Comparison of ENCODE assay signal across 8 cellular contexts in the genomic region with DNA sequence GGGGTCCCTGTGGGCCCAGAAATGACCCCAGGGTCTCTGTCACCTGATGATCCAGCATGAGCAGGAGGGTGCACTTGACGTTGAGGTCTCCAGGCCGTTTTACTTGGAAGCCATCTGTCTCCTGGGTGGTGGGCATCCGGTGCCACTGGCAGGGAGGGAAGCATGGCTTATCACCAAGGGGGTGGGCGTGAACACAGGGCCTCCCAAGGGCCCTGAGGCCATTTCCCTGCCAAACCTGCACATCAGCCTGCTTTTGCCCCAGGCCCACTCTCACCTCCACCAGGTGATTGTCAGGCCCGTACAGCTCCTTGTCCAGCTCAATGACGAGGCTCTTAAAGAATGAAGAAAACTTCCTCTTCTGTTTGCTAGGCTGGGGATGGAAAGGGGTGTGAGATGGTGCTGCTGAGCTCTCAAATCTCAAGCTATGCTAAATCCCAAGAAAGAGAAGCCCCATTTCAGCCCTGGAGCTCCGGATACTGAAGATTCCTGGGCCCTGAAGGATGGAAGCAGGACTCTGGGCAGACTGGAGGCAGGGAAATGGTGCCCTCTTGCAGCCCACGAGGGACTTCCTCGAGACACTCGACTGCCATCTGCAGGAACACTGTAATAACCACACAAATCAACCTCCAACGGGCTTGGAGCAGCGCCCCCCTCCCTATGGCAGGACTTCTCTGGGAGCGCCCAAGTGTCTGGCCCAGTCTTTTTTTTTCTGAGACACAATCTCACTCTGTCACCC. TPM values are rescaled to one million over a fixed set of nuclear protein-coding genes. Genes with fewer than 3 reads are reported as not detected.
DNase-seq lines count a peak whose midpoint lies in the region; ATAC-seq and TF ChIP-seq lines count a peak whose summit lies in the region.

No MANE protein-coding gene starts in this region.

- no peak overlapping the region for H3K23ac ChIP-seq in mesenchymal stem cell (ENCODE audit: low read length in 2 of 2)

- H2BK12ac ChIP-seq in mesenchymal stem cell (ENCODE audit: low read length in 2 of 2): no peak overlapping the region

- H3K4me2 ChIP-seq in mesenchymal stem cell (ENCODE audit: low read length, poor library complexity, severe bottlenecking): no peak overlapping the region

- H3K27me3 ChIP-seq in mesenchymal stem cell (ENCODE audit: control insufficient read depth in 1 of 2, insufficient read depth in 1 of 2, low read length in 2 of 2): no peaks in the 10 kb centered on the region
- no peaks in the 10 kb centered on the region for H3K27me3 ChIP-seq in thyroid gland

- no peak overlapping the region for H3K27ac ChIP-seq in mesenchymal stem cell (ENCODE audit: low read length, poor library complexity, severe bottlenecking)
- H3K27ac ChIP-seq in thyroid gland: peak overlapping the region; percentile 24 to 56 (median 33)

- peak overlapping the region; percentile 79 for H3K27ac Mint-ChIP-seq in WTC11
- H3K27ac Mint-ChIP-seq in dendritic cell treated with granulocyte-macrophage colony-stimulating factor and Interleukin-4, amounts not matched to agents 40 ng/mL and 50 ng/mL, for 4 days: peak overlapping the region; percentile 69

- no peak overlapping the region for H3K14ac ChIP-seq in mesenchymal stem cell (ENCODE audit: low read length in 2 of 2)

- TF ChIP-seq POLR2A in thyroid gland (IDR thresholded peaks at IDR 0.05): no peak

- peaks cover 22% of the 10 kb centered on the region for H3K4me1 ChIP-seq in mesenchymal stem cell (ENCODE audit: control insufficient read depth, insufficient read depth, low read depth, low read length)
- H3K4me1 ChIP-seq in thyroid gland: peaks cover 27 to 37% of the 10 kb centered on the region in 2 donors

- peak; percentile 11 for DNase-seq in NCI-H2029 (lab: John Stamatoyannopoulos, UW)
- no peak for DNase-seq in NCI-H2029 treated with DMSO at 0.1 percent for 48 hours (lab: John Stamatoyannopoulos, UW)
- DNase-seq in NCI-H226: peak; percentile 68
- DNase-seq in WTC11 (ENCODE audit: low spot score): peak; percentile 70
- peak; percentile 89 for DNase-seq in mesenchymal stem cell
- peak; percentile 88 to 89 for DNase-seq in thyroid gland

- H3K4me3 Mint-ChIP-seq in WTC11: no peak overlapping the region
- H3K4me3 Mint-ChIP-seq in dendritic cell treated with granulocyte-macrophage colony-stimulating factor and Interleukin-4, amounts not matched to agents 40 ng/mL and 50 ng/mL, for 4 days: no peak overlapping the region

- no peak overlapping the region for H3K18ac ChIP-seq in mesenchymal stem cell (ENCODE audit: low read depth in 1 of 2, low read length in 2 of 2)

- H3K4me3 ChIP-seq in mesenchymal stem cell (ENCODE audit: insufficient read depth in 1 of 2, low read depth in 1 of 2, low read length in 2 of 2) (no peak overlapping the region), thyroid gland (replicated peaks in 1 of 3) (no peak overlapping the region)

- H3K9me3 Mint-ChIP-seq in WTC11: no peaks in the 10 kb centered on the region
- no peaks in the 10 kb centered on the region for H3K9me3 Mint-ChIP-seq in dendritic cell treated with granulocyte-macrophage colony-stimulating factor and Interleukin-4, amounts not matched to agents 40 ng/mL and 50 ng/mL, for 4 days

- no peak overlapping the region for H2AK5ac ChIP-seq in mesenchymal stem cell (ENCODE audit: low read length, severe bottlenecking)

- H3K36me3 Mint-ChIP-seq in WTC11: peaks cover 61% of the 10 kb centered on the region
- H3K36me3 Mint-ChIP-seq in dendritic cell treated with granulocyte-macrophage colony-stimulating factor and Interleukin-4, amounts not matched to agents 40 ng/mL and 50 ng/mL, for 4 days (ENCODE audit: low read depth): peaks cover 93% of the 10 kb centered on the region

- H3K79me1 ChIP-seq in mesenchymal stem cell (replicated peaks; ENCODE audit: low read length, poor library complexity, severe bottlenecking): peaks cover 62% of the 10 kb centered on the region

- H2BK120ac ChIP-seq in mesenchymal stem cell (ENCODE audit: low read depth, low read length): no peak overlapping the region

- no peak overlapping the region for H2BK15ac ChIP-seq in mesenchymal stem cell (ENCODE audit: low read depth, poor library complexity, severe bottlenecking)

- ATAC-seq in HG02852 (IDR thresholded peaks at IDR 0.05; ENCODE audit: unreplicated experiment) (peak; percentile 61), WTC11 (peak; percentile 74)

- H3K9ac ChIP-seq in mesenchymal stem cell (ENCODE audit: low read length): peak overlapping the region; percentile 27

- intact Hi-C loops in dendritic cell treated with granulocyte-macrophage colony-stimulating factor and Interleukin-4, amounts not matched to agents 40 ng/mL and 50 ng/mL, for 4 days (cut with micrococcal nuclease): no loop called here
- intact Hi-C loops in thyroid gland (cut with DNase I): loop anchor here (5.0 kb wide), 1 partner anchor 62 kb away; a partner anchor contains a TSS

- peaks cover 23% of the 10 kb centered on the region for H3K4me1 Mint-ChIP-seq in WTC11
- H3K4me1 Mint-ChIP-seq in dendritic cell treated with granulocyte-macrophage colony-stimulating factor and Interleukin-4, amounts not matched to agents 40 ng/mL and 50 ng/mL, for 4 days (ENCODE audit: low read depth): peaks cover 49% of the 10 kb centered on the region

- H3K4ac ChIP-seq in mesenchymal stem cell (ENCODE audit: low read depth in 1 of 2, low read length in 2 of 2): no peak overlapping the region

- peak; percentile 18; the same call in 1 of the 2 replicates for TF ChIP-seq CTCF in WTC11 (IDR thresholded peaks at IDR 0.05)
- TF ChIP-seq CTCF in thyroid gland (IDR thresholded peaks at IDR 0.05): peak in 5 of 6 experiments; percentile 30 to 62 (median 44)

- H2BK5ac ChIP-seq in mesenchymal stem cell (ENCODE audit: low read depth, low read length, poor library complexity, severe bottlenecking): no peak overlapping the region

- no peak overlapping the region for H2AFZ ChIP-seq in mesenchymal stem cell (ENCODE audit: low read depth, low read length)

- H3K9me3 ChIP-seq in mesenchymal stem cell (ENCODE audit: control insufficient read depth, low read length) (no peaks in the 10 kb centered on the region), thyroid gland (no peaks in the 10 kb centered on the region)

- no peaks in the 10 kb centered on the region for H3K27me3 Mint-ChIP-seq in WTC11 (ENCODE audit: low read depth)
- no peaks in the 10 kb centered on the region for H3K27me3 Mint-ChIP-seq in dendritic cell treated with granulocyte-macrophage colony-stimulating factor and Interleukin-4, amounts not matched to agents 40 ng/mL and 50 ng/mL, for 4 days

- H3K36me3 ChIP-seq in mesenchymal stem cell (ENCODE audit: control insufficient read depth in 1 of 2, insufficient read depth in 2 of 2, low read depth in 1 of 2, low read length in 2 of 2) (peaks cover 79 to 84% of the 10 kb centered on the region in 2 experiments), thyroid gland (peaks cover 66 to 70% of the 10 kb centered on the region in 2 donors)

- H4K91ac ChIP-seq in mesenchymal stem cell (ENCODE audit: low read length): no peak overlapping the region

- 45% methylated on average over 11 of the region's 13 CpGs for WGBS in mesenchymal stem cell
- WGBS in thyroid gland, 2 donors: 40 to 50% methylated on average over 10 to 13 of the region's 13 CpGs

- POLR2A ChIA-PET in WTC11 (lab: Charles Lee): no interaction called here

- CTCF ChIA-PET in WTC11 (lab: Charles Lee): interaction anchor here (0.7 to 1.5 kb wide), 4 partner anchors 8 to 16 kb away, joined by 4 to 6 read pairs (median 4); a partner anchor contains a TSS

- H4K8ac ChIP-seq in mesenchymal stem cell (ENCODE audit: low read length): peak overlapping the region; percentile 8

TF ChIP-seq in WTC11, 78 proteins besides CTCF, POLR2A, EP300 and RAD21 (continues in another document):
- TF ChIP-seq TCF7 (CRISPR knock-in tag; IDR thresholded peaks at IDR 0.05; ENCODE audit: low read depth): no peak
- no peak for TF ChIP-seq TEAD4 (CRISPR knock-in tag; IDR thresholded peaks at IDR 0.05)
- no peak for TF ChIP-seq RORB (CRISPR knock-in tag; IDR thresholded peaks at IDR 0.05)
- no peak for TF ChIP-seq TP53 (CRISPR knock-in tag; IDR thresholded peaks at IDR 0.05)
- TF ChIP-seq ZNF396 (CRISPR knock-in tag; IDR thresholded peaks at IDR 0.05; ENCODE audit: borderline replicate concordance): no peak
- TF ChIP-seq, protein P1, sequence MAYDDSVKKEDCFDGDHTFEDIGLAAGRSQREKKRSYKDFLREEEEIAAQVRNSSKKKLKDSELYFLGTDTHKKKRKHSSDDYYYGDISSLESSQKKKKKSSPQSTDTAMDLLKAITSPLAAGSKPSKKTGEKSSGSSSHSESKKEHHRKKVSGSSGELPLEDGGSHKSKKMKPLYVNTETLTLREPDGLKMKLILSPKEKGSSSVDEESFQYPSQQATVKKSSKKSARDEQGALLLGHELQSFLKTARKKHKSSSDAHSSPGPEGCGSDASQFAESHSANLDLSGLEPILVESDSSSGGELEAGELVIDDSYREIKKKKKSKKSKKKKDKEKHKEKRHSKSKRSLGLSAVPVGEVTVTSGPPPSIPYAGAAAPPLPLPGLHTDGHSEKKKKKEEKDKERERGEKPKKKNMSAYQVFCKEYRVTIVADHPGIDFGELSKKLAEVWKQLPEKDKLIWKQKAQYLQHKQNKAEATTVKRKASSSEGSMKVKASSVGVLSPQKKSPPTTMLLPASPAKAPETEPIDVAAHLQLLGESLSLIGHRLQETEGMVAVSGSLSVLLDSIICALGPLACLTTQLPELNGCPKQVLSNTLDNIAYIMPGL (CRISPR knock-in tag; IDR thresholded peaks at IDR 0.05): no peak; the same call in 1 of the 2 replicates
- TF ChIP-seq CREB1 (CRISPR knock-in tag; IDR thresholded peaks at IDR 0.05): no peak

RNA-seq across cellular contexts. Expression of a gene that starts 7.1 kb away (rescaled TPM):
- total RNA-seq in WTC11 (2021): 47.7 to 62.1 TPM (median 52.0 TPM) in 3 replicates
- 27.8 TPM for polyA plus RNA-seq in mesenchymal stem cell (2013, experiment 1 of 2)
- 28.3 TPM for polyA plus RNA-seq in mesenchymal stem cell (2013, experiment 2 of 2)
- total RNA-seq in thyroid gland: 10 to 100 TPM; 37.8 to 64.7 (median 47.2) TPM

RNA-seq across cellular contexts. Expression of a gene that starts 7.4 kb away (rescaled TPM):
- 135 to 152 TPM (median 149 TPM) in 3 replicates for total RNA-seq in WTC11 (2021)
- 84.6 TPM for polyA plus RNA-seq in mesenchymal stem cell (2013, experiment 1 of 2)
- 82.9 TPM for polyA plus RNA-seq in mesenchymal stem cell (2013, experiment 2 of 2)
- total RNA-seq in thyroid gland: 10 to 100 TPM; 79.1 to 98.3 (median 86.4) TPM

RNA-seq across cellular contexts. Expression of a gene that starts 7.9 kb away (rescaled TPM):
- total RNA-seq in WTC11 (2021) (80.1 to 106 TPM (median 86.7 TPM) in 3 replicates), thyroid gland (100 to 1,000 TPM in 1 of 4 donors, 10 to 100 TPM in 3; 75.0 to 101 (median 90.4) TPM)
- 28.6 TPM for polyA plus RNA-seq in mesenchymal stem cell (2013, experiment 1 of 2)
- polyA plus RNA-seq in mesenchymal stem cell (2013, experiment 2 of 2): 27.5 TPM

RNA-seq across cellular contexts. Expression of a gene that starts 38.9 kb away (rescaled TPM):
- not detected in 3 replicates for total RNA-seq in WTC11 (2021)
- polyA plus RNA-seq in mesenchymal stem cell (2013, experiment 1 of 2): not detected
- polyA plus RNA-seq in mesenchymal stem cell (2013, experiment 2 of 2): not detected
- not detected for total RNA-seq in thyroid gland

RNA-seq across cellular contexts. Expression of a gene that starts 47.1 kb away (rescaled TPM):
- total RNA-seq in WTC11 (2021): 0.35 to 1.3 TPM (median 0.60 TPM) in 3 replicates
- not detected for polyA plus RNA-seq in mesenchymal stem cell (2013, experiment 1 of 2)
- polyA plus RNA-seq in mesenchymal stem cell (2013, experiment 2 of 2): not detected
- not detected for total RNA-seq in thyroid gland
